8 cellular contexts compared by ENCODE assay signal in the genomic region with DNA sequence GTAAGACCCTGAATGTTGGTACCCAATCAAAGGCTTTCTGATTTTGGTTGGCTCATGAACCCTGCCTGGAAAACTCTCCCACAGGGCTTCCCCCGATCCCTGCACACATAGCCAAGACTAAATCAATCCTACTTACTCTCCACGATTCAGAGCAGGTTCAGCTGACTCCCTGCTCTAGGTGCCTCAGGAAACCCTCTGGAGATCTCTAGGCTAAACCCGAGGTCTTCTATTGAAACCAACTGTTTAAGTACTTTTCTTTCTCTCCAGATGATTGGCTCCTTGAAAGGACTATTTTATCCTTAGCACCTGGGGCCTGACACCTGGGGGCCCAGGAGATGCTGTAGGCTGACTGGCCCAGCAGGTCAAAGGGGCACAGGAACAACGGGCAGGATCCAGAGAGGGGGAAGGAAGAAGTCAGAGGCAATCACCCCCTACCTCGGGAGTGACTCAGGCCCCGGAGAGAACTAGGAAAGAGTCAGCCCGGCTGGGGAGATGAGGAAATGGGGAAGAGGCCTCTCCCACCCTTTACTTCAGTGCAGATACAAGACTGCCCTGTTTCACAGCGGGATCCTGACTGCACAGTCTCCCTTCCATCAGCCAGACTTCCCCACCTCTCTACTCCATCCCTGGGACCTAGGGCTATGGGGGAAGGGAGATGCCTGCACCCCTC. TPM values are rescaled to one million over a fixed set of nuclear protein-coding genes. Genes with fewer than 3 reads are reported as not detected.
DNase-seq lines count a peak whose midpoint lies in the region; ATAC-seq and TF ChIP-seq lines count a peak whose summit lies in the region.

No MANE protein-coding gene starts in this region.

- BruUV-seq in A673 (replicated peaks; lab: Mats Ljungman, UMichigan): no TSS peak

- H3K27me3 ChIP-seq in A673 (replicated peaks; ENCODE audit: insufficient read depth, low read depth, low read length, poor library complexity): no peaks in the 10 kb centered on the region
- H3K27me3 ChIP-seq in H7 (ENCODE audit: control insufficient read depth, insufficient read depth, low read length): no peaks in the 10 kb centered on the region
- H3K27me3 ChIP-seq in WERI-Rb-1 (ENCODE audit: insufficient read depth, low read depth, severe bottlenecking): no peaks in the 10 kb centered on the region

- no peak for ATAC-seq in HG02970 (IDR thresholded peaks at IDR 0.05; ENCODE audit: low FRiP score, unreplicated experiment)
- no peak for ATAC-seq in GM18505 (IDR thresholded peaks at IDR 0.05; ENCODE audit: unreplicated experiment)

- CTCF ChIA-PET in A673 (lab: Charles Lee): no interaction called here

- intact Hi-C loops in A673 (cut with micrococcal nuclease; ENCODE audit: unreplicated experiment): no loop called here

- DNase-seq in A673 (ENCODE audit: low spot score) (no peak), H7 (no peak), WERI-Rb-1 (no peak), glomerular visceral epithelial cell (ENCODE audit: extremely low spot score) (peak; percentile 59), NCI-H146 (lab: John Stamatoyannopoulos, UW) (no peak)

- TF ChIP-seq CTCF in A673 (conservative IDR thresholded peaks at IDR 0.05; ENCODE audit: low read depth, low read length) (no peak), WERI-Rb-1 (IDR thresholded peaks at IDR 0.05; ENCODE audit: low read depth, low read length) (no peak)

- H3K27ac ChIP-seq in A673 (ENCODE audit: low read depth, low read length, poor library complexity, severe bottlenecking): peak overlapping the region; percentile 83
- no peak overlapping the region for H3K27ac ChIP-seq in WERI-Rb-1
- H3K27ac ChIP-seq in skin epidermis: peak overlapping the region in 20 of 21 experiments; percentile 12 to 94 (median 81)

- H3K4me3 ChIP-seq in A673 (ENCODE audit: low read depth, low read length, poor library complexity, severe bottlenecking): peak overlapping the region; percentile 94
- H3K4me3 ChIP-seq in H7 (ENCODE audit: insufficient read depth, low read depth, low read length): peak overlapping the region; percentile 62
- H3K4me3 ChIP-seq in WERI-Rb-1 (ENCODE audit: low read depth, low read length): peak overlapping the region; percentile 73
- peak overlapping the region; percentile 67 to 93 (median 90) for H3K4me3 ChIP-seq in skin epidermis

- no peak for TF ChIP-seq POLR2A in GM18505 (IDR thresholded peaks at IDR 0.05; ENCODE audit: borderline replicate concordance, extremely low read depth, insufficient read depth, insufficient read length)

- POLR2A ChIA-PET in A673 (lab: Charles Lee; ENCODE audit: low non-redundant PET): no interaction called here

- H3K9me3 ChIP-seq in A673 (ENCODE audit: low read depth, low read length, poor library complexity, severe bottlenecking): no peaks in the 10 kb centered on the region
- H3K9me3 ChIP-seq in WERI-Rb-1 (ENCODE audit: severe bottlenecking): no peaks in the 10 kb centered on the region

- H3K36me3 ChIP-seq in A673 (ENCODE audit: insufficient read depth, low read length, poor library complexity, severe bottlenecking): peaks cover 18% of the 10 kb centered on the region
- H3K36me3 ChIP-seq in H7 (replicated peaks; ENCODE audit: control insufficient read depth, insufficient read depth, low read length): peaks cover 1% of the 10 kb centered on the region
- peaks cover 47% of the 10 kb centered on the region for H3K36me3 ChIP-seq in WERI-Rb-1

- H3K4me1 ChIP-seq in A673 (ENCODE audit: insufficient read depth, low read length, poor library complexity, severe bottlenecking): peaks cover 8% of the 10 kb centered on the region

RNA-seq across cellular contexts. Expression of gene TBC1D10B, which starts 2.0 kb away (rescaled TPM):
- 59.3 and 66.0 TPM in 2 replicates for total RNA-seq in A673 (2021)
- 35.8 and 38.4 TPM in 2 replicates for total RNA-seq in H7 (2014; rRNA removed; shearing (Covaris generic))

RNA-seq across cellular contexts. Expression of gene MYL11, which starts 6.3 kb away (rescaled TPM):
- not detected in 2 replicates for total RNA-seq in A673 (2021)
- 3.4 TPM in 1 of 2 replicates, not detected in the other for total RNA-seq in H7 (2014; rRNA removed; shearing (Covaris generic))

RNA-seq across cellular contexts. Expression of gene CD2BP2, which starts 13.1 kb away (rescaled TPM):
- total RNA-seq in A673 (2021): 67.6 and 72.5 TPM in 2 replicates
- 44.2 and 45.2 TPM in 2 replicates for total RNA-seq in H7 (2014; rRNA removed; shearing (Covaris generic))

RNA-seq across cellular contexts. Expression of gene SEPTIN1, which starts 14.1 kb away (rescaled TPM):
- 0.86 and 1.3 TPM in 2 replicates for total RNA-seq in A673 (2021)
- total RNA-seq in H7 (2014; rRNA removed; shearing (Covaris generic)): 0.18 and 0.80 TPM in 2 replicates

RNA-seq across cellular contexts. Expression of gene ZNF48, which starts 27.0 kb away (rescaled TPM):
- total RNA-seq in A673 (2021): 21.6 and 22.0 TPM in 2 replicates
- total RNA-seq in H7 (2014; rRNA removed; shearing (Covaris generic)): 38.8 and 46.3 TPM in 2 replicates
